ENCODE assay signal across 2 cellular contexts in genomic region chr1:180923024-180923841, GRCh38.
A peak's percentile ranks its signal among the peaks of the same experiment; 100 is the strongest.
TF ChIP-seq lines count a peak whose summit lies in the region.

No MANE protein-coding gene starts in this region.

TF ChIP-seq in Ishikawa, 13 proteins besides CTCF, POLR2A, EP300 and RAD21 (continued from another document):
- TF ChIP-seq CREB1 (IDR thresholded peaks at IDR 0.05; ENCODE audit: low read depth) (0 out of 2 replicates have a peak, but pooled peaks have one; percentile 15), TCF12 (IDR thresholded peaks at IDR 0.05; ENCODE audit: low read depth) (peak; percentile 79), TAF1 (IDR thresholded peaks at IDR 0.05; ENCODE audit: low read depth) (no peak), NFIC (IDR thresholded peaks at IDR 0.05) (peak; percentile 82), EGR1 (IDR thresholded peaks at IDR 0.05) (no peak), REST (IDR thresholded peaks at IDR 0.05; ENCODE audit: low read depth) (no peak), USF1 (IDR thresholded peaks at IDR 0.05) (no peak), MAX (IDR thresholded peaks at IDR 0.05) (peak; percentile 53), FOXM1 (IDR thresholded peaks at IDR 0.05; ENCODE audit: borderline replicate concordance, low read depth) (0 out of 2 replicates have a peak, but pooled peaks have one; percentile 34), TEAD4 (IDR thresholded peaks at IDR 0.05) (peak; percentile 99), ZBTB7A (IDR thresholded peaks at IDR 0.05; ENCODE audit: low read depth) (no peak)

TF ChIP-seq in HepG2, 621 proteins besides CTCF, POLR2A, EP300 and RAD21:
- TF ChIP-seq ATF3 (CRISPR knock-in tag; IDR thresholded peaks at IDR 0.05) (no peak), NFYB (CRISPR knock-in tag; IDR thresholded peaks at IDR 0.05) (peak; percentile 19; the same call in 1 of the 2 replicates), SP2 (CRISPR knock-in tag; IDR thresholded peaks at IDR 0.05) (peak; percentile 56; the same call in 1 of the 2 replicates), TEAD3 (CRISPR knock-in tag; optimal IDR thresholded peaks at IDR 0.05; ENCODE audit: borderline replicate concordance) (peak; percentile 9)
